In the genomic region with DNA sequence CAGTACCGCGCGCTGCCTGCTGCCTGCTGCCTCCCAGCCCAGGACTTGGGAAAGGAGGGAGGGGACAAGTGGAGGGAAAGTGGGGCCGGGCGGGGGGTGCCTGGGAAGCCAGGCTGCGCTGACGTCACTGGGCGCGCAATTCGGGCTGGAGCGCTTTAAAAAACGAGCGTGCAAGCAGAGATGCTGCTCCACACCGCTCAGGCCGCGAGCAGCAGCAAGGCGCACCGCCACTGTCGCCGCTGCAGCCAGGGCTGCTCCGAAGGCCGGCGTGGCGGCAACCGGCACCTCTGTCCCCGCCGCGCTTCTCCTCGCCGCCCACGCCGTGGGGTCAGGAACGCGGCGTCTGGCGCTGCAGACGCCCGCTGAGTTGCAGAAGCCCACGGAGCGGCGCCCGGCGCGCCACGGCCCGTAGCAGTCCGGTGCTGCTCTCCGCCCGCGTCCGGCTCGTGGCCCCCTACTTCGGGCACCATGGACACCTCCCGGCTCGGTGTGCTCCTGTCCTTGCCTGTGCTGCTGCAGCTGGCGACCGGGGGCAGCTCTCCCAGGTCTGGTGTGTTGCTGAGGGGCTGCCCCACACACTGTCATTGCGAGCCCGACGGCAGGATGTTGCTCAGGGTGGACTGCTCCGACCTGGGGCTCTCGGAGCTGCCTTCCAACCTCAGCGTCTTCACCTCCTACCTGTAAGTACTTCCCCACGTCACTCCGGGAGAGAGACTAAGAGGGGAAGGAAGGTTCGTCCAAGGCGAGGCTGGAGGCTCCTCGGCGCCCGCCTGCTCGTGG, we compare ENCODE assay signal across 1 cellular context.
TF ChIP-seq lines count a peak whose summit lies in the region.

A gene with protein sequence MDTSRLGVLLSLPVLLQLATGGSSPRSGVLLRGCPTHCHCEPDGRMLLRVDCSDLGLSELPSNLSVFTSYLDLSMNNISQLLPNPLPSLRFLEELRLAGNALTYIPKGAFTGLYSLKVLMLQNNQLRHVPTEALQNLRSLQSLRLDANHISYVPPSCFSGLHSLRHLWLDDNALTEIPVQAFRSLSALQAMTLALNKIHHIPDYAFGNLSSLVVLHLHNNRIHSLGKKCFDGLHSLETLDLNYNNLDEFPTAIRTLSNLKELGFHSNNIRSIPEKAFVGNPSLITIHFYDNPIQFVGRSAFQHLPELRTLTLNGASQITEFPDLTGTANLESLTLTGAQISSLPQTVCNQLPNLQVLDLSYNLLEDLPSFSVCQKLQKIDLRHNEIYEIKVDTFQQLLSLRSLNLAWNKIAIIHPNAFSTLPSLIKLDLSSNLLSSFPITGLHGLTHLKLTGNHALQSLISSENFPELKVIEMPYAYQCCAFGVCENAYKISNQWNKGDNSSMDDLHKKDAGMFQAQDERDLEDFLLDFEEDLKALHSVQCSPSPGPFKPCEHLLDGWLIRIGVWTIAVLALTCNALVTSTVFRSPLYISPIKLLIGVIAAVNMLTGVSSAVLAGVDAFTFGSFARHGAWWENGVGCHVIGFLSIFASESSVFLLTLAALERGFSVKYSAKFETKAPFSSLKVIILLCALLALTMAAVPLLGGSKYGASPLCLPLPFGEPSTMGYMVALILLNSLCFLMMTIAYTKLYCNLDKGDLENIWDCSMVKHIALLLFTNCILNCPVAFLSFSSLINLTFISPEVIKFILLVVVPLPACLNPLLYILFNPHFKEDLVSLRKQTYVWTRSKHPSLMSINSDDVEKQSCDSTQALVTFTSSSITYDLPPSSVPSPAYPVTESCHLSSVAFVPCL (plus strand): TSS at position 186 of the 780 bp plus-strand sequence. CDS start 283 bp downstream, at position 469.

TF ChIP-seq in HCT116, 20 proteins besides CTCF, POLR2A, EP300 and RAD21:
- TF ChIP-seq, protein P1, sequence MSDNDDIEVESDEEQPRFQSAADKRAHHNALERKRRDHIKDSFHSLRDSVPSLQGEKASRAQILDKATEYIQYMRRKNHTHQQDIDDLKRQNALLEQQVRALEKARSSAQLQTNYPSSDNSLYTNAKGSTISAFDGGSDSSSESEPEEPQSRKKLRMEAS (IDR thresholded peaks at IDR 0.05) = no peak
- TF ChIP-seq, protein P2, sequence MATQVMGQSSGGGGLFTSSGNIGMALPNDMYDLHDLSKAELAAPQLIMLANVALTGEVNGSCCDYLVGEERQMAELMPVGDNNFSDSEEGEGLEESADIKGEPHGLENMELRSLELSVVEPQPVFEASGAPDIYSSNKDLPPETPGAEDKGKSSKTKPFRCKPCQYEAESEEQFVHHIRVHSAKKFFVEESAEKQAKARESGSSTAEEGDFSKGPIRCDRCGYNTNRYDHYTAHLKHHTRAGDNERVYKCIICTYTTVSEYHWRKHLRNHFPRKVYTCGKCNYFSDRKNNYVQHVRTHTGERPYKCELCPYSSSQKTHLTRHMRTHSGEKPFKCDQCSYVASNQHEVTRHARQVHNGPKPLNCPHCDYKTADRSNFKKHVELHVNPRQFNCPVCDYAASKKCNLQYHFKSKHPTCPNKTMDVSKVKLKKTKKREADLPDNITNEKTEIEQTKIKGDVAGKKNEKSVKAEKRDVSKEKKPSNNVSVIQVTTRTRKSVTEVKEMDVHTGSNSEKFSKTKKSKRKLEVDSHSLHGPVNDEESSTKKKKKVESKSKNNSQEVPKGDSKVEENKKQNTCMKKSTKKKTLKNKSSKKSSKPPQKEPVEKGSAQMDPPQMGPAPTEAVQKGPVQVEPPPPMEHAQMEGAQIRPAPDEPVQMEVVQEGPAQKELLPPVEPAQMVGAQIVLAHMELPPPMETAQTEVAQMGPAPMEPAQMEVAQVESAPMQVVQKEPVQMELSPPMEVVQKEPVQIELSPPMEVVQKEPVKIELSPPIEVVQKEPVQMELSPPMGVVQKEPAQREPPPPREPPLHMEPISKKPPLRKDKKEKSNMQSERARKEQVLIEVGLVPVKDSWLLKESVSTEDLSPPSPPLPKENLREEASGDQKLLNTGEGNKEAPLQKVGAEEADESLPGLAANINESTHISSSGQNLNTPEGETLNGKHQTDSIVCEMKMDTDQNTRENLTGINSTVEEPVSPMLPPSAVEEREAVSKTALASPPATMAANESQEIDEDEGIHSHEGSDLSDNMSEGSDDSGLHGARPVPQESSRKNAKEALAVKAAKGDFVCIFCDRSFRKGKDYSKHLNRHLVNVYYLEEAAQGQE (IDR thresholded peaks at IDR 0.05; ENCODE audit: low read depth) = peak; percentile 43
